8 cellular contexts compared by ENCODE assay signal in genomic region chr3:101851072-101851471, GRCh38. TPM values are rescaled to one million over a fixed set of nuclear protein-coding genes. Genes with fewer than 3 reads are reported as not detected.
A peak's percentile ranks its signal among the peaks of the same experiment; 100 is the strongest.
DNase-seq lines count a peak whose midpoint lies in the region; ATAC-seq and TF ChIP-seq lines count a peak whose summit lies in the region.

No MANE protein-coding gene starts in this region.

- H3K9me3 Mint-ChIP-seq in WTC11 (peaks cover 2% of the 10 kb centered on the region), glutamatergic neuron (ENCODE audit: unreplicated experiment) (peaks cover 7% of the 10 kb centered on the region)

- H3K36me3 Mint-ChIP-seq in WTC11 = peaks cover 46% of the 10 kb centered on the region
- H3K36me3 Mint-ChIP-seq in glutamatergic neuron (ENCODE audit: unreplicated experiment) = no peaks in the 10 kb centered on the region

- peak overlapping the region; percentile 93 for H3K27ac ChIP-seq in skeletal muscle tissue (ENCODE audit: low read depth, low read length)

- ATAC-seq in WTC11 (no peak), GM21723 (IDR thresholded peaks at IDR 0.05; ENCODE audit: unreplicated experiment) (no peak), GM18520 (IDR thresholded peaks at IDR 0.05; ENCODE audit: unreplicated experiment) (no peak), HG02884 (IDR thresholded peaks at IDR 0.05; ENCODE audit: unreplicated experiment) (no peak)

- DNase-seq in HCEC 1CT (peak; percentile 38), WTC11 (ENCODE audit: low spot score) (no peak), glutamatergic neuron (no peak), amygdala (lab: John Stamatoyannopoulos, UW) (no peak)

- peaks cover 30 to 41% (median 36%) of the 10 kb centered on the region in 3 donors for H3K36me3 ChIP-seq in skeletal muscle tissue (ENCODE audit: control insufficient read depth in 3 of 3, insufficient read depth in 3 of 3, low read length in 3 of 3)

- POLR2A ChIA-PET in WTC11 (lab: Charles Lee) = no interaction called here

- TF ChIP-seq CTCF in WTC11 (IDR thresholded peaks at IDR 0.05) (no peak), glutamatergic neuron (IDR thresholded peaks at IDR 0.05; ENCODE audit: partially characterized antibody, unreplicated experiment) (no peak)

- CTCF ChIA-PET in WTC11 (lab: Charles Lee) = interaction anchor here (1.5 kb wide), 1 partner anchor 48 kb away, joined by 4 read pairs; no protein-coding TSS in a partner anchor

- peak overlapping the region; percentile 88 to 90 (median 88) for H3K9ac ChIP-seq in skeletal muscle tissue (ENCODE audit: low read depth in 1 of 3, low read length in 3 of 3)

- no peaks in the 10 kb centered on the region for H3K9me3 ChIP-seq in skeletal muscle tissue (ENCODE audit: control insufficient read depth in 3 of 3, low read length in 3 of 3)

- H3K27ac Mint-ChIP-seq in WTC11 (peak overlapping the region; percentile 57; the same call in 1 of the 2 replicates), glutamatergic neuron (ENCODE audit: unreplicated experiment) (no peak overlapping the region)

- H3K4me1 ChIP-seq in skeletal muscle tissue (ENCODE audit: control insufficient read depth in 3 of 3, insufficient read depth in 3 of 3, low read length in 3 of 3) = peaks cover 2 to 9% (median 3%) of the 10 kb centered on the region in 3 donors

- H3K27me3 ChIP-seq in skeletal muscle tissue (ENCODE audit: control insufficient read depth in 3 of 3, insufficient read depth in 3 of 3, low read length in 3 of 3) = no peaks in the 10 kb centered on the region

- H3K4me3 ChIP-seq in skeletal muscle tissue (ENCODE audit: low read length in 3 of 3) = peak overlapping the region; percentile 84 to 91 (median 90)

- no peaks in the 10 kb centered on the region for H3K27me3 Mint-ChIP-seq in WTC11 (ENCODE audit: low read depth)
- H3K27me3 Mint-ChIP-seq in glutamatergic neuron (ENCODE audit: unreplicated experiment) = peaks cover 3% of the 10 kb centered on the region

- H3K4me3 Mint-ChIP-seq in WTC11 (peak overlapping the region; percentile 90), glutamatergic neuron (ENCODE audit: unreplicated experiment) (peak overlapping the region; percentile 94)

- H3K4me1 Mint-ChIP-seq in WTC11 = peaks cover 37% of the 10 kb centered on the region
- peaks cover 7% of the 10 kb centered on the region for H3K4me1 Mint-ChIP-seq in glutamatergic neuron (ENCODE audit: low read depth, unreplicated experiment)

TF ChIP-seq in WTC11, 78 proteins besides CTCF, POLR2A, EP300 and RAD21:
- no peak for TF ChIP-seq E2F4 (CRISPR knock-in tag; IDR thresholded peaks at IDR 0.05; ENCODE audit: borderline replicate concordance, low read depth)
- TF ChIP-seq, protein P1, sequence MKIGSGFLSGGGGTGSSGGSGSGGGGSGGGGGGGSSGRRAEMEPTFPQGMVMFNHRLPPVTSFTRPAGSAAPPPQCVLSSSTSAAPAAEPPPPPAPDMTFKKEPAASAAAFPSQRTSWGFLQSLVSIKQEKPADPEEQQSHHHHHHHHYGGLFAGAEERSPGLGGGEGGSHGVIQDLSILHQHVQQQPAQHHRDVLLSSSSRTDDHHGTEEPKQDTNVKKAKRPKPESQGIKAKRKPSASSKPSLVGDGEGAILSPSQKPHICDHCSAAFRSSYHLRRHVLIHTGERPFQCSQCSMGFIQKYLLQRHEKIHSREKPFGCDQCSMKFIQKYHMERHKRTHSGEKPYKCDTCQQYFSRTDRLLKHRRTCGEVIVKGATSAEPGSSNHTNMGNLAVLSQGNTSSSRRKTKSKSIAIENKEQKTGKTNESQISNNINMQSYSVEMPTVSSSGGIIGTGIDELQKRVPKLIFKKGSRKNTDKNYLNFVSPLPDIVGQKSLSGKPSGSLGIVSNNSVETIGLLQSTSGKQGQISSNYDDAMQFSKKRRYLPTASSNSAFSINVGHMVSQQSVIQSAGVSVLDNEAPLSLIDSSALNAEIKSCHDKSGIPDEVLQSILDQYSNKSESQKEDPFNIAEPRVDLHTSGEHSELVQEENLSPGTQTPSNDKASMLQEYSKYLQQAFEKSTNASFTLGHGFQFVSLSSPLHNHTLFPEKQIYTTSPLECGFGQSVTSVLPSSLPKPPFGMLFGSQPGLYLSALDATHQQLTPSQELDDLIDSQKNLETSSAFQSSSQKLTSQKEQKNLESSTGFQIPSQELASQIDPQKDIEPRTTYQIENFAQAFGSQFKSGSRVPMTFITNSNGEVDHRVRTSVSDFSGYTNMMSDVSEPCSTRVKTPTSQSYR (CRISPR knock-in tag; IDR thresholded peaks at IDR 0.05) = no peak
- no peak for TF ChIP-seq GTF2I (CRISPR knock-in tag; conservative IDR thresholded peaks at IDR 0.05)
- no peak for TF ChIP-seq NR2C2 (CRISPR knock-in tag; IDR thresholded peaks at IDR 0.05)

RNA-seq across cellular contexts. Expression of gene NFKBIZ, which starts 1.8 kb away (rescaled TPM):
- total RNA-seq in WTC11 (2021) (15.1 to 17.9 TPM (median 16.9 TPM) in 3 replicates), glutamatergic neuron (ENCODE audit: unreplicated experiment) (8.9 TPM), skeletal muscle tissue (7.8 TPM)
